17 cellular contexts compared by ENCODE assay signal in the genomic region with DNA sequence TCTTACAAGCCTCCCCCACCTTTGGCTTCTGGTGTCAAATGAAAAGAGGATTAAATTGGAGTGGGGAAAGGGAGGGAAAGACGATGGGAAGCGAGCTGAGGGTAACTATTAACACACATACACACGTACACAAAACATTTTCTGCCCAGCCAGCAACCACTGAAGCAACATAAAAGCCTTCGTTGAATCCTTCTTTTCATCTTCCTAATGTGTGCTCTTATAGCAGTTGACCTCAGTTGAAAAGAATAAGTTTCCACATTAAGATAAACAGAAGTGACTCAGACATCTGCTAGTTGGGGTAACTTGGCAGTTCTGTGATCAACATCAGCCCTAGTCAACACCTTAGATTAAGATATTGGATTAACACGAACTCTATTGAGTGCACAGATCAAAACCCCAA.
A peak's percentile ranks its signal among the peaks of the same experiment; 100 is the strongest.
DNase-seq lines count a peak whose midpoint lies in the region; ATAC-seq, FAIRE-seq and TF ChIP-seq lines count a peak whose summit lies in the region.
"Had no signal": no experiment of that assay in that cellular context is flagged by ENCODE, and none has a peak within 500 bp of the region (broad histone marks: within the 10 kb centered on the region; RNA-seq: fewer than 3 reads in every experiment).

No MANE protein-coding gene starts in this region.

- no peak overlapping the region for H2AFZ ChIP-seq in endothelial cell of umbilical vein (ENCODE audit: low read depth, low read length)
- H2AFZ ChIP-seq: hepatocyte had no signal

- no peak overlapping the region for H3K9ac ChIP-seq in endothelial cell of umbilical vein (replicated peaks; ENCODE audit: extremely low read depth, insufficient read depth, low read length)

- FAIRE-seq in RCC 7860 (lab: Jason Lieb, UNC) (no peak), endothelial cell of umbilical vein (lab: Jason Lieb, UNC) (peak; percentile 78)
- FAIRE-seq: pancreas had no signal

- peak; percentile 78 for DNase-seq in HCEC 1CT
- DNase-seq in RCC 7860 (ENCODE audit: low spot score), result peak; percentile 29
- peak; percentile 62 for DNase-seq in endothelial cell of umbilical vein (ENCODE audit: low read depth, low spot score)
- peak; percentile 25 for DNase-seq in skeletal muscle cell (ENCODE audit: low read depth)
- DNase-seq: activated CD8-positive, alpha-beta T cell treated with anti-CD3 and anti-CD28 coated beads, Interleukin-2, amount 10 ng/mL, durations not matched to agents 7 days and 5 days; amniotic stem cell; CD4-positive, CD25-positive, alpha-beta regulatory T cell; left cardiac atrium; pancreas; stimulated activated naive CD8-positive, alpha-beta T cell treated with anti-CD3 and anti-CD28 coated beads, Interleukin-15, amount 100 ng/mL, for 72 hours had no signal

- POLR2A ChIA-PET in endothelial cell of umbilical vein (lab: Charles Lee), result no interaction called here

- H4K20me1 ChIP-seq in endothelial cell of umbilical vein (replicated peaks; ENCODE audit: control insufficient read depth, extremely low read depth, insufficient read depth, low read length), result no peaks in the 10 kb centered on the region

- dilution Hi-C loops in endothelial cell of umbilical vein (cut with MboI; ENCODE audit: extremely low pct_ligation_motif_present, low sequenced_read_pairs), result no loop called here

- H3K4me3 ChIP-seq in endothelial cell of umbilical vein (replicated peaks in 1 of 3; ENCODE audit: insufficient read depth in 1 of 3, low read depth in 1 of 3, low read length in 3 of 3), result no peak overlapping the region
- no peak overlapping the region for H3K4me3 ChIP-seq in skeletal muscle cell (ENCODE audit: low read depth, low read length)
- H3K4me3 ChIP-seq: coronary artery, hepatocyte, pancreas, SK-N-MC had no signal

- H3K27me3 ChIP-seq in endothelial cell of umbilical vein (ENCODE audit: control insufficient read depth in 2 of 2, insufficient read depth in 2 of 2, low read length in 2 of 2), result no peaks in the 10 kb centered on the region
- H3K27me3 ChIP-seq: hepatocyte, pancreas had no signal

- H3K36me3 ChIP-seq in endothelial cell of umbilical vein (ENCODE audit: control insufficient read depth in 2 of 2, extremely low read depth in 1 of 2, insufficient read depth in 2 of 2, low read length in 2 of 2), result peaks cover 5 to 9% of the 10 kb centered on the region in 2 experiments
- H3K36me3 ChIP-seq: pancreas had no signal

- no peak for TF ChIP-seq CTCF in endothelial cell of umbilical vein (IDR thresholded peaks at IDR 0.05; ENCODE audit: extremely low read depth in 1 of 2, insufficient read depth in 1 of 2, low read depth in 1 of 2, low read length in 2 of 2)

- H3K4me1 ChIP-seq in endothelial cell of umbilical vein (ENCODE audit: control insufficient read depth, extremely low read depth, insufficient read depth, low read length), result peaks cover 22% of the 10 kb centered on the region
- H3K4me1 ChIP-seq: pancreas had no signal

- TF ChIP-seq POLR2A in endothelial cell of umbilical vein (IDR thresholded peaks at IDR 0.05; ENCODE audit: low read depth, low read length), result no peak

- ATAC-seq in GM21367 (IDR thresholded peaks at IDR 0.05; ENCODE audit: unreplicated experiment) (no peak), HG03565 (IDR thresholded peaks at IDR 0.05; ENCODE audit: unreplicated experiment) (no peak), GM19395 (IDR thresholded peaks at IDR 0.05; ENCODE audit: unreplicated experiment) (no peak)
- ATAC-seq: activated CD8-positive, alpha-beta T cell treated with anti-CD3 and anti-CD28 coated beads, Interleukin-2, amount 10 ng/mL, durations not matched to agents 7 days and 5 days; activated T-helper 17 cell treated with anti-CD3 and anti-CD28 coated beads, Interleukin-2, amount 50 U/mL, for 72 hours; left cardiac atrium; pancreas; stimulated activated naive CD8-positive, alpha-beta T cell treated with anti-CD3 and anti-CD28 coated beads, Interleukin-15, amount 100 ng/mL, for 72 hours had no signal

- H3K27ac ChIP-seq in endothelial cell of umbilical vein (ENCODE audit: insufficient read depth, low read depth, low read length), result no peak overlapping the region
- H3K27ac ChIP-seq: coronary artery, hepatocyte, pancreas, SK-N-MC had no signal

- CTCF ChIA-PET in endothelial cell of umbilical vein (lab: Charles Lee), result interaction anchor here (0.6 to 1.4 kb wide), 3 partner anchors 11 to 63 kb away, joined by 3 read pairs; no protein-coding TSS in a partner anchor

- no peaks in the 10 kb centered on the region for H3K9me1 ChIP-seq in endothelial cell of umbilical vein (replicated peaks; ENCODE audit: control insufficient read depth, extremely low read depth, insufficient read depth, low read length)

- intact Hi-C loops in endothelial cell of umbilical vein (cut with micrococcal nuclease), result no loop called here

- no peak overlapping the region for H3K4me2 ChIP-seq in endothelial cell of umbilical vein (ENCODE audit: insufficient read depth, low read length)
- H3K4me2 ChIP-seq: hepatocyte had no signal

- peaks cover 7% of the 10 kb centered on the region for H3K79me2 ChIP-seq in endothelial cell of umbilical vein (ENCODE audit: control insufficient read depth, insufficient read depth, low read length)
- H3K79me2 ChIP-seq: hepatocyte had no signal

- BruUV-seq in endothelial cell of umbilical vein (replicated peaks; lab: Mats Ljungman, UMichigan), result no TSS peak

- no peaks in the 10 kb centered on the region for H3K9me3 ChIP-seq in endothelial cell of umbilical vein (replicated peaks; ENCODE audit: control insufficient read depth, insufficient read depth, low read length)
- H3K9me3 ChIP-seq: pancreas had no signal

TF ChIP-seq in endothelial cell of umbilical vein, 7 proteins besides CTCF, POLR2A, EP300 and RAD21:
- TF ChIP-seq FOS (IDR thresholded peaks at IDR 0.05; ENCODE audit: borderline replicate concordance, insufficient read depth, low read length) (peak; percentile 54), GATA2 (IDR thresholded peaks at IDR 0.05; ENCODE audit: insufficient read depth, insufficient read length, low read depth, low read length) (peak; percentile 34), POLR2AphosphoS5 (IDR thresholded peaks at IDR 0.05; ENCODE audit: insufficient read depth, low read depth, low read length) (no peak)

Comparison
In these comparisons a context has a peak if more than half of its experiments do, and no peak if none do; other contexts are left out.
1. DNase-seq: peak in every context shown above with its lines; median percentile 78 in HCEC 1CT; 62 in endothelial cell of umbilical vein; 29 in RCC 7860; 25 in skeletal muscle cell.